19 cellular contexts compared by ENCODE assay signal in the genomic region with DNA sequence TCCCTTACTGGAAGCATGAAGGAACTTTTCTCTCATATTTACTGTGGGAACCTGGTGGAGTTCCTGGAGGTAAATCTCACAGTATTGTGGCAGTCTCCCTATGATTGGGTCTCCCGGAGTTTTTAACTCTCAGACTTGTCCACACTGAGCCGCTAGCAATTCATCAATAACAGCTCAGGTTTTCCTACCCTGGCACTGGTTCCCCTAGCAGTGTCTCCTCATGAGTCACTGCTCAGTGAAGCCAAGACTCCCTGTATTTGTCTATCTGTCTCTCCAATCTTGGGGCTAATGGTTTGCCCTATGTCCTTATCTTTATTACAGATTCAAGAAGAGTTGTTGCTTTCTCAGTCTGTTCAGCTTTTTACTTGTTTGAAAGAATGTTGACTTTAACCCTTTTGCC.
DNase-seq lines count a peak whose midpoint lies in the region; ATAC-seq, FAIRE-seq and TF ChIP-seq lines count a peak whose summit lies in the region.
"Had no signal": no experiment of that assay in that cellular context is flagged by ENCODE, and none has a peak within 500 bp of the region (broad histone marks: within the 10 kb centered on the region; RNA-seq: fewer than 3 reads in every experiment).

No MANE protein-coding gene starts in this region.

- no peak overlapping the region for H3K18ac ChIP-seq in H1 (ENCODE audit: extremely low read depth, low read length)
- H3K18ac ChIP-seq in mesenchymal stem cell (ENCODE audit: low read depth in 1 of 2, low read length in 2 of 2) = no peak overlapping the region

- H2AFZ ChIP-seq in H1 (ENCODE audit: low read length) = 0 out of 2 replicates have a peak overlapping the region, but pooled peaks have one; percentile 68
- H2AFZ ChIP-seq in mesenchymal stem cell (ENCODE audit: low read depth, low read length) = no peak overlapping the region

- H2BK15ac ChIP-seq in H1 (ENCODE audit: low read length) (no peak overlapping the region), mesenchymal stem cell (ENCODE audit: low read depth, poor library complexity, severe bottlenecking) (no peak overlapping the region)

- TF ChIP-seq EP300 in H1 (IDR thresholded peaks at IDR 0.05; ENCODE audit: borderline replicate concordance in 1 of 2, low read depth in 2 of 2, low read length in 2 of 2) = no peak

- no peaks in the 10 kb centered on the region for H3K4me1 Mint-ChIP-seq in stimulated activated naive CD8-positive, alpha-beta T cell treated with anti-CD3 and anti-CD28 coated beads, Interleukin-15, amount 100 ng/mL, for 72 hours
- H3K4me1 Mint-ChIP-seq in HFFc6 (ENCODE audit: low read depth) = no peaks in the 10 kb centered on the region
- H3K4me1 Mint-ChIP-seq: CD4-positive, CD25-positive, alpha-beta regulatory T cell had no signal

- H4K20me1 ChIP-seq in H1 (replicated peaks in 1 of 2; ENCODE audit: control insufficient read depth in 1 of 2, insufficient read depth in 2 of 2, low read length in 2 of 2) = no peaks in the 10 kb centered on the region

- 96% methylated on average over 2 of the region's 2 CpGs; no CpG with 5 or more reads in 1 of the 2 experiments for WGBS in H1 (ENCODE audit: extremely low coverage in 1 of 2, insufficient coverage in 1 of 2, insufficient read length in 1 of 2, insufficient replicate concordance in 2 of 2, low coverage in 1 of 2, low lambda C conversion rate in 2 of 2, missing lambda C conversion rate in 1 of 2), 2 experiments
- WGBS in mesenchymal stem cell = 44% methylated on average over 2 of the region's 2 CpGs

- H4K91ac ChIP-seq in H1 (replicated peaks; ENCODE audit: insufficient read length, low read length) = no peak overlapping the region
- H4K91ac ChIP-seq in mesenchymal stem cell (ENCODE audit: low read length) = no peak overlapping the region

- H4K8ac ChIP-seq in H1 (ENCODE audit: extremely low read depth, insufficient read depth, low read length) (no peak overlapping the region), mesenchymal stem cell (ENCODE audit: low read length) (no peak overlapping the region)

- H3K23me2 ChIP-seq in H1 (ENCODE audit: low read depth, low read length) = no peaks in the 10 kb centered on the region

- H3K9me3 Mint-ChIP-seq in stimulated activated naive CD8-positive, alpha-beta T cell treated with anti-CD3 and anti-CD28 coated beads, Interleukin-15, amount 100 ng/mL, for 72 hours = peaks cover 0 to 9% of the 10 kb centered on the region in 2 donors
- H3K9me3 Mint-ChIP-seq in HFFc6 = peaks cover 12% of the 10 kb centered on the region

- no peak overlapping the region for H2BK12ac ChIP-seq in H1 (ENCODE audit: low read depth, low read length)
- no peak overlapping the region for H2BK12ac ChIP-seq in mesenchymal stem cell (ENCODE audit: low read length in 2 of 2)

- H3K79me2 ChIP-seq in H1 (ENCODE audit: control insufficient read depth in 1 of 2, insufficient read depth in 2 of 2, low read length in 2 of 2) = no peaks in the 10 kb centered on the region

- no peak overlapping the region for H2BK5ac ChIP-seq in H1 (ENCODE audit: low read depth, low read length)
- H2BK5ac ChIP-seq in mesenchymal stem cell (ENCODE audit: low read depth, low read length, poor library complexity, severe bottlenecking) = no peak overlapping the region

- TF ChIP-seq CTCF in H1 (IDR thresholded peaks at IDR 0.05; ENCODE audit: control extremely low read depth in 1 of 3, insufficient read depth in 1 of 3, low read depth in 1 of 3, low read length in 3 of 3) = no peak
- TF ChIP-seq CTCF in HFFc6 (IDR thresholded peaks at IDR 0.05) = no peak

- H3K9ac ChIP-seq in H1 (replicated peaks in 1 of 4; ENCODE audit: extremely low read depth in 1 of 4, low read depth in 3 of 4, low read length in 3 of 4) = no peak overlapping the region
- peak overlapping the region; percentile 70 for H3K9ac ChIP-seq in mesenchymal stem cell (ENCODE audit: low read length)
- H3K9ac ChIP-seq: KMS-11 had no signal

- POLR2A ChIA-PET in H1 (lab: Charles Lee; ENCODE audit: partially characterized antibody) = no interaction called here

- H3K27me3 ChIP-seq in H1 (replicated peaks in 1 of 4; ENCODE audit: control insufficient read depth in 3 of 4, extremely low read depth in 1 of 4, insufficient read depth in 3 of 4, low read length in 3 of 4) = no peaks in the 10 kb centered on the region
- no peaks in the 10 kb centered on the region for H3K27me3 ChIP-seq in mesenchymal stem cell (ENCODE audit: control insufficient read depth in 1 of 2, insufficient read depth in 1 of 2, low read length in 2 of 2)

- H2BK120ac ChIP-seq in H1 (replicated peaks; ENCODE audit: low read depth, low read length) (no peak overlapping the region), mesenchymal stem cell (ENCODE audit: low read depth, low read length) (no peak overlapping the region)

- H3K9me3 ChIP-seq in H1 (ENCODE audit: insufficient read depth in 2 of 2, low read depth in 1 of 2, low read length in 1 of 2) (no peaks in the 10 kb centered on the region), mesenchymal stem cell (ENCODE audit: control insufficient read depth, low read length) (no peaks in the 10 kb centered on the region)

- H3K79me1 ChIP-seq in H1 (ENCODE audit: low read depth, low read length) (no peaks in the 10 kb centered on the region), mesenchymal stem cell (replicated peaks; ENCODE audit: low read length, poor library complexity, severe bottlenecking) (no peaks in the 10 kb centered on the region)

- H4K5ac ChIP-seq in H1 (ENCODE audit: insufficient read length, low read depth, low read length) = no peak overlapping the region

- H3K36me3 ChIP-seq in H1 (ENCODE audit: control insufficient read depth in 2 of 4, insufficient read depth in 4 of 4, low read length in 3 of 4) (no peaks in the 10 kb centered on the region), mesenchymal stem cell (ENCODE audit: control insufficient read depth in 1 of 2, insufficient read depth in 2 of 2, low read depth in 1 of 2, low read length in 2 of 2) (no peaks in the 10 kb centered on the region)

- H3K4me3 Mint-ChIP-seq in stimulated activated naive CD8-positive, alpha-beta T cell treated with anti-CD3 and anti-CD28 coated beads, Interleukin-15, amount 100 ng/mL, for 72 hours = no peak overlapping the region
- H3K4me3 Mint-ChIP-seq in HFFc6 = no peak overlapping the region
- H3K4me3 Mint-ChIP-seq: CD4-positive, CD25-positive, alpha-beta regulatory T cell had no signal

- H3K36me3 Mint-ChIP-seq in HFFc6 (ENCODE audit: low read depth) = no peaks in the 10 kb centered on the region
- H3K36me3 Mint-ChIP-seq: CD4-positive, CD25-positive, alpha-beta regulatory T cell had no signal

- H3K27me3 Mint-ChIP-seq in stimulated activated naive CD8-positive, alpha-beta T cell treated with anti-CD3 and anti-CD28 coated beads, Interleukin-15, amount 100 ng/mL, for 72 hours = no peaks in the 10 kb centered on the region
- H3K27me3 Mint-ChIP-seq in HFFc6 (ENCODE audit: insufficient read depth) = no peaks in the 10 kb centered on the region
- H3K27me3 Mint-ChIP-seq: CD4-positive, CD25-positive, alpha-beta regulatory T cell had no signal

- H3K14ac ChIP-seq in H1 (ENCODE audit: insufficient read length) (no peak overlapping the region), mesenchymal stem cell (ENCODE audit: low read length in 2 of 2) (no peak overlapping the region)

- H3K23ac ChIP-seq in H1 (ENCODE audit: insufficient read length) = no peak overlapping the region
- H3K23ac ChIP-seq in mesenchymal stem cell (ENCODE audit: low read length in 2 of 2) = no peak overlapping the region

- no peak overlapping the region for H3K56ac ChIP-seq in H1 (replicated peaks; ENCODE audit: insufficient read length, low read depth, low read length)

- no peak for TF ChIP-seq POLR2A in H1 (IDR thresholded peaks at IDR 0.05; ENCODE audit: control extremely low read depth in 1 of 2, low read depth in 2 of 2, low read length in 2 of 2)

- no peak overlapping the region for H2BK20ac ChIP-seq in H1 (ENCODE audit: low read length)

- H3K27ac ChIP-seq in H1 (ENCODE audit: low read depth, low read length) (no peak overlapping the region), mesenchymal stem cell (ENCODE audit: low read length, poor library complexity, severe bottlenecking) (no peak overlapping the region)
- H3K27ac ChIP-seq: KMS-11 had no signal

- DNase-seq in AG08395 (ENCODE audit: low spot score) (peak; percentile 4), M059J (ENCODE audit: low read depth) (peak; percentile 2), H1 (ENCODE audit: low read depth in 1 of 2, low spot score in 2 of 2) (no peak), mesenchymal stem cell (peak; percentile 44), UCSD-AML1 (lab: John Stamatoyannopoulos, UW; ENCODE audit: unreplicated experiment) (no peak), HFFc6 (no peak)
- no peak for DNase-seq in stimulated activated naive CD8-positive, alpha-beta T cell treated with anti-CD3 and anti-CD28 coated beads, Interleukin-15, amount 100 ng/mL, for 72 hours
- DNase-seq: Calu3; CD4-positive, CD25-positive, alpha-beta regulatory T cell; NCI-H187 treated with DMSO at 0.1 percent for 48 hours; NCI-H2171; NCI-H510A treated with DMSO at 0.1 percent for 48 hours; SIG-M5 had no signal

- H3K4me2 ChIP-seq in H1 (ENCODE audit: insufficient read depth in 1 of 2, low read depth in 2 of 2, low read length in 2 of 2) (no peak overlapping the region), mesenchymal stem cell (ENCODE audit: low read length, poor library complexity, severe bottlenecking) (no peak overlapping the region)
- H3K4me2 ChIP-seq: KMS-11 had no signal

- H3K4me3 ChIP-seq in H1 (ENCODE audit: extremely low read depth in 1 of 4, insufficient read depth in 2 of 4, low read depth in 3 of 4, low read length in 4 of 4) (no peak overlapping the region), mesenchymal stem cell (ENCODE audit: insufficient read depth in 1 of 2, low read depth in 1 of 2, low read length in 2 of 2) (no peak overlapping the region)

- H3K27ac Mint-ChIP-seq in stimulated activated naive CD8-positive, alpha-beta T cell treated with anti-CD3 and anti-CD28 coated beads, Interleukin-15, amount 100 ng/mL, for 72 hours = no peak overlapping the region
- no peak overlapping the region for H3K27ac Mint-ChIP-seq in HFFc6
- H3K27ac Mint-ChIP-seq: CD4-positive, CD25-positive, alpha-beta regulatory T cell had no signal

- no peak for ATAC-seq in stimulated activated naive CD8-positive, alpha-beta T cell treated with anti-CD3 and anti-CD28 coated beads, Interleukin-15, amount 100 ng/mL, for 72 hours
- no peak for ATAC-seq in GM18873 (IDR thresholded peaks at IDR 0.05; ENCODE audit: low FRiP score, unreplicated experiment)
- ATAC-seq: HepG2 had no signal

- no peak for TF ChIP-seq RAD21 in H1 (IDR thresholded peaks at IDR 0.05 in 1 of 2, conservative IDR thresholded peaks at IDR 0.05 in 1 of 2; ENCODE audit: low read depth in 2 of 2, low read length in 2 of 2)

- no peak for FAIRE-seq in H1 (lab: Jason Lieb, UNC)
- FAIRE-seq: A204.1, G401.6, GM12892, HepG2 had no signal

- H2AK5ac ChIP-seq in H1 (ENCODE audit: low read depth, low read length) (no peak overlapping the region), mesenchymal stem cell (ENCODE audit: low read length, severe bottlenecking) (no peak overlapping the region)

- no peaks in the 10 kb centered on the region for H3K4me1 ChIP-seq in H1 (replicated peaks in 1 of 4; ENCODE audit: control insufficient read depth in 3 of 4, insufficient read depth in 4 of 4, low read length in 3 of 4)
- H3K4me1 ChIP-seq in mesenchymal stem cell (ENCODE audit: control insufficient read depth, insufficient read depth, low read depth, low read length) = no peaks in the 10 kb centered on the region

- H3K4ac ChIP-seq in H1 (replicated peaks; ENCODE audit: insufficient read length, low read depth, low read length) (no peak overlapping the region), mesenchymal stem cell (ENCODE audit: low read depth in 1 of 2, low read length in 2 of 2) (no peak overlapping the region)

- CTCF ChIA-PET in H1 (lab: Charles Lee; ENCODE audit: partially characterized antibody) = no interaction called here

Comparison
In these comparisons a context has a peak if more than half of its experiments do, and no peak if none do; other contexts are left out.
1. DNase-seq: peak in AG08395 (single experiment), M059J (single experiment) and mesenchymal stem cell (single experiment); none in H1 (0 of 2), stimulated activated naive CD8-positive, alpha-beta T cell treated with anti-CD3 and anti-CD28 coated beads, Interleukin-15, amount 100 ng/mL, for 72 hours (0 of 2), UCSD-AML1 (single experiment) and HFFc6 (single experiment).